ENCODE assay signal across 33 cellular contexts in genomic region chr1:30169269-30169668, GRCh38.
"Had no signal": no experiment of that assay in that cellular context is flagged by ENCODE, and none has a peak within 500 bp of the region (broad histone marks: within the 10 kb centered on the region; RNA-seq: fewer than 3 reads in every experiment).

No MANE protein-coding gene starts in this region.

- H3K4me3 Mint-ChIP-seq: immature natural killer cell; mesothelial cell of epicardium; naive B cell; natural killer cell; nephron progenitor cell; neural progenitor cell; stimulated activated naive B cell treated with anti-CD40 and anti-IgM and Interleukin-4, amounts not matched to agents 10 μg/mL and 1 μg/mL and 100 μg/mL, for 72 hours had no signal

- H3K9me3 Mint-ChIP-seq: immature natural killer cell, natural killer cell, neural progenitor cell had no signal

- H3K36me3 Mint-ChIP-seq: mesothelial cell of epicardium; naive B cell; neural progenitor cell; stimulated activated naive B cell treated with anti-CD40 and anti-IgM and Interleukin-4, amounts not matched to agents 10 μg/mL and 1 μg/mL and 100 μg/mL, for 72 hours had no signal

- DNase-seq: heart left ventricle; hypothalamus; immature natural killer cell; kidney; left colon; left ventricle myocardium superior; lower lobe of right lung; mammary epithelial cell; mesenchymal stem cell; naive B cell; natural killer cell; nephron progenitor cell; occipital lobe; ovary; retina; right cardiac atrium; sigmoid colon; small intestine; stimulated activated CD4-positive, alpha-beta T cell treated with anti-CD3 and anti-CD28 coated beads, Interleukin-1b, Interleukin-23, amount 100 ng/mL, for 48 hours; stimulated activated CD4-positive, alpha-beta T cell treated with anti-CD3 and anti-CD28 coated beads, Interleukin-2, amount 100 ng/mL, for 48 hours; stimulated activated CD4-positive, alpha-beta T cell treated with anti-CD3 and anti-CD28 coated beads, Interleukin-4, amount 100 ng/mL, for 4 hours; stimulated activated CD8-positive, alpha-beta memory T cell treated with anti-CD3 and anti-CD28 coated beads, Interleukin-4, amount 100 ng/mL, for 48 hours; stimulated activated naive B cell treated with anti-CD40 and anti-IgM and Interleukin-4, amounts not matched to agents 10 μg/mL and 1 μg/mL and 100 μg/mL, for 72 hours; stimulated activated naive CD8-positive, alpha-beta T cell treated with anti-CD3 and anti-CD28 coated beads, Interleukin-15, Interleukin-2, amounts not matched to agents 100 U/mL and 50 U/mL, for 24 hours; tibial artery; trophoblast cell; uterus had no signal

- H3K27ac ChIP-seq: heart left ventricle, lower lobe of right lung, neural progenitor cell, neutrophil, ovary, prostate gland, sigmoid colon, suprapubic skin, thoracic aorta, tibial artery, uterus had no signal

- H3K4me1 ChIP-seq: lower lobe of right lung, neural progenitor cell, prostate gland, sigmoid colon, suprapubic skin, tibial artery, uterus had no signal

- H3K27me3 ChIP-seq: neural progenitor cell, ovary, sigmoid colon, uterus had no signal

- H3K27ac Mint-ChIP-seq: immature natural killer cell; mesothelial cell of epicardium; naive B cell; natural killer cell; nephron progenitor cell; neural progenitor cell; stimulated activated naive B cell treated with anti-CD40 and anti-IgM and Interleukin-4, amounts not matched to agents 10 μg/mL and 1 μg/mL and 100 μg/mL, for 72 hours had no signal

- H3K4me1 Mint-ChIP-seq: immature natural killer cell; mesothelial cell of epicardium; naive B cell; natural killer cell; stimulated activated naive B cell treated with anti-CD40 and anti-IgM and Interleukin-4, amounts not matched to agents 10 μg/mL and 1 μg/mL and 100 μg/mL, for 72 hours had no signal

- H3K4me3 ChIP-seq: heart left ventricle, lower lobe of right lung, neural progenitor cell, ovary, prostate gland, sigmoid colon, suprapubic skin, thoracic aorta, tibial artery, uterus had no signal

- H3K9me3 ChIP-seq: heart left ventricle, lower lobe of right lung, neutrophil, ovary, prostate gland, sigmoid colon, suprapubic skin, thoracic aorta, tibial artery, uterus had no signal

- ATAC-seq: heart left ventricle; left colon; left ventricle myocardium superior; lower lobe of right lung; natural killer cell; right cardiac atrium; stimulated activated naive B cell treated with anti-CD40 and anti-IgM and Interleukin-4, amounts not matched to agents 10 μg/mL and 1 μg/mL and 100 μg/mL, for 72 hours; stimulated activated naive CD8-positive, alpha-beta T cell treated with anti-CD3 and anti-CD28 coated beads, Interleukin-15, Interleukin-2, amounts not matched to agents 100 U/mL and 50 U/mL, for 24 hours had no signal

- H3K36me3 ChIP-seq: heart left ventricle, lower lobe of right lung, neural progenitor cell, neutrophil, ovary, prostate gland, sigmoid colon, suprapubic skin, thoracic aorta, tibial artery, uterus had no signal
